ENCODE assay signal across 20 cellular contexts in genomic region chr1:6464915-6465314, GRCh38. TPM values are rescaled to one million over a fixed set of nuclear protein-coding genes. Genes with fewer than 3 reads are reported as not detected.
DNase-seq lines count a peak whose midpoint lies in the region; ATAC-seq and TF ChIP-seq lines count a peak whose summit lies in the region.
"Had no signal": no experiment of that assay in that cellular context is flagged by ENCODE, and none has a peak within 500 bp of the region (broad histone marks: within the 10 kb centered on the region; RNA-seq: fewer than 3 reads in every experiment).

No MANE protein-coding gene starts in this region.

- whole genome bisulfite sequencing in thymus: 84% methylated on average over 5 of the region's 5 CpGs

- DNase-seq in left ventricle myocardium inferior (no peak), left ventricle myocardium superior (no peak), WTC11 (ENCODE audit: low spot score) (no peak), NCI-H510A treated with DMSO at 0.1 percent for 48 hours (lab: John Stamatoyannopoulos, UW) (no peak)
- DNase-seq in effector memory CD4-positive, alpha-beta T cell: no peak
- DNase-seq: activated CD4-positive, CD25-positive, alpha-beta regulatory T cell treated with anti-CD3 and anti-CD28 coated beads, Interleukin-2, amount 50 U/mL, for 72 hours; activated gamma-delta T cell; brain microvascular endothelial cell; DMS 273 treated with DMSO at 0.1 percent for 48 hours; NCI-H2029 treated with DMSO at 0.1 percent for 48 hours; NCI-H524 treated with DMSO at 0.1 percent for 48 hours; SIG-M5 had no signal

- H3K27me3 ChIP-seq in left ventricle myocardium inferior (ENCODE audit: low read depth) (peaks cover 32% of the 10 kb centered on the region), thymus (ENCODE audit: control insufficient read depth, insufficient read depth) (peaks cover 37% of the 10 kb centered on the region)
- no peaks in the 10 kb centered on the region for H3K27me3 ChIP-seq in effector memory CD4-positive, alpha-beta T cell (replicated peaks; ENCODE audit: control insufficient read depth, insufficient read depth, low read length, poor library complexity, severe bottlenecking)
- H3K27me3 ChIP-seq: brain microvascular endothelial cell, thyroid gland had no signal

- H3K36me3 ChIP-seq in left ventricle myocardium inferior: peaks cover 45% of the 10 kb centered on the region
- H3K36me3 ChIP-seq in effector memory CD4-positive, alpha-beta T cell (ENCODE audit: control insufficient read depth, insufficient read depth, low read length): peaks cover 27% of the 10 kb centered on the region
- no peaks in the 10 kb centered on the region for H3K36me3 ChIP-seq in thymus (ENCODE audit: control insufficient read depth, insufficient read depth)

- no peak overlapping the region for H3K27ac Mint-ChIP-seq in WTC11
- H3K27ac Mint-ChIP-seq: dendritic cell treated with granulocyte-macrophage colony-stimulating factor and Interleukin-4, amounts not matched to agents 40 ng/mL and 50 ng/mL, for 4 days; nephron had no signal

- ATAC-seq in left ventricle myocardium superior (no peak), WTC11 (no peak), GM18909 (IDR thresholded peaks at IDR 0.05; ENCODE audit: poor library complexity, unreplicated experiment) (no peak), HG03095 (IDR thresholded peaks at IDR 0.05; ENCODE audit: unreplicated experiment) (no peak)

- H3K4me1 Mint-ChIP-seq in WTC11: peaks cover 16% of the 10 kb centered on the region
- H3K4me1 Mint-ChIP-seq: nephron had no signal

- H3K4me1 ChIP-seq in left ventricle myocardium inferior (peaks cover 34% of the 10 kb centered on the region), thymus (ENCODE audit: control insufficient read depth, insufficient read depth, low read length) (no peaks in the 10 kb centered on the region)
- H3K4me1 ChIP-seq in effector memory CD4-positive, alpha-beta T cell (ENCODE audit: control insufficient read depth, insufficient read depth, low read length, poor library complexity, severe bottlenecking): peaks cover 64% of the 10 kb centered on the region

- POLR2A ChIA-PET in WTC11 (lab: Charles Lee): no interaction called here

- TF ChIP-seq CTCF in left ventricle myocardium inferior (IDR thresholded peaks at IDR 0.05; ENCODE audit: borderline replicate concordance) (no peak), WTC11 (IDR thresholded peaks at IDR 0.05) (no peak)

- H3K27me3 Mint-ChIP-seq in WTC11 (ENCODE audit: low read depth): peaks cover 2% of the 10 kb centered on the region; the same call in 1 of the 2 replicates
- H3K27me3 Mint-ChIP-seq: progenitor cell of endocrine pancreas had no signal

- CTCF ChIA-PET in WTC11 (lab: Charles Lee): interaction anchor here (1.5 to 3.8 kb wide), 3 partner anchors 9 to 19 kb away, joined by 3 to 35 read pairs (median 19); no protein-coding TSS in a partner anchor

- H3K4me3 ChIP-seq in left ventricle myocardium inferior (no peak overlapping the region), thymus (ENCODE audit: low read length) (peak overlapping the region; percentile 44)
- H3K4me3 ChIP-seq in effector memory CD4-positive, alpha-beta T cell (ENCODE audit: insufficient read depth, low read depth, low read length, poor library complexity, severe bottlenecking): peak overlapping the region; percentile 88
- H3K4me3 ChIP-seq: thyroid gland had no signal

- H3K4me3 Mint-ChIP-seq in WTC11: 0 out of 2 replicates have a peak overlapping the region, but pooled peaks have one; percentile 13
- H3K4me3 Mint-ChIP-seq: nephron had no signal

- H3K9me3 ChIP-seq in left ventricle myocardium inferior (replicated peaks) (no peaks in the 10 kb centered on the region), thymus (ENCODE audit: control insufficient read depth) (no peaks in the 10 kb centered on the region)
- H3K9me3 ChIP-seq in effector memory CD4-positive, alpha-beta T cell (ENCODE audit: control insufficient read depth, low read length): no peaks in the 10 kb centered on the region
- H3K9me3 ChIP-seq: thyroid gland had no signal

- H3K27ac ChIP-seq in left ventricle myocardium inferior (replicated peaks) (peak overlapping the region; percentile 2), thymus (ENCODE audit: low read depth) (no peak overlapping the region)
- peak overlapping the region; percentile 99 for H3K27ac ChIP-seq in effector memory CD4-positive, alpha-beta T cell (ENCODE audit: insufficient read depth, low read length, poor library complexity, severe bottlenecking)
- H3K27ac ChIP-seq: brain microvascular endothelial cell, thyroid gland had no signal

- peaks cover 21% of the 10 kb centered on the region for H3K36me3 Mint-ChIP-seq in WTC11

- H3K9me3 Mint-ChIP-seq in WTC11: no peaks in the 10 kb centered on the region
- H3K9me3 Mint-ChIP-seq: dendritic cell treated with granulocyte-macrophage colony-stimulating factor and Interleukin-4, amounts not matched to agents 40 ng/mL and 50 ng/mL, for 4 days; IgD-negative memory B cell; nephron had no signal

- intact Hi-C loops in left ventricle myocardium inferior (cut with micrococcal nuclease): no loop called here
- intact Hi-C loops in left ventricle myocardium superior (cut with micrococcal nuclease): no loop called here

TF ChIP-seq in WTC11, 78 proteins besides CTCF, POLR2A, EP300 and RAD21 (continues in another document):
- TF ChIP-seq ZNF416 (CRISPR knock-in tag; IDR thresholded peaks at IDR 0.05) (no peak), ZNF512 (CRISPR knock-in tag; IDR thresholded peaks at IDR 0.05; ENCODE audit: borderline replicate concordance) (no peak), ZNF671 (CRISPR knock-in tag; IDR thresholded peaks at IDR 0.05) (no peak), E2F4 (CRISPR knock-in tag; IDR thresholded peaks at IDR 0.05; ENCODE audit: borderline replicate concordance, low read depth) (no peak), CDX4 (CRISPR knock-in tag; IDR thresholded peaks at IDR 0.05; ENCODE audit: borderline replicate concordance) (no peak)
- TF ChIP-seq, protein P1, sequence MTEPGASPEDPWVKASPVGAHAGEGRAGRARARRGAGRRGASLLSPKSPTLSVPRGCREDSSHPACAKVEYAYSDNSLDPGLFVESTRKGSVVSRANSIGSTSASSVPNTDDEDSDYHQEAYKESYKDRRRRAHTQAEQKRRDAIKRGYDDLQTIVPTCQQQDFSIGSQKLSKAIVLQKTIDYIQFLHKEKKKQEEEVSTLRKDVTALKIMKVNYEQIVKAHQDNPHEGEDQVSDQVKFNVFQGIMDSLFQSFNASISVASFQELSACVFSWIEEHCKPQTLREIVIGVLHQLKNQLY (CRISPR knock-in tag; IDR thresholded peaks at IDR 0.05): no peak
- TF ChIP-seq, protein P2, sequence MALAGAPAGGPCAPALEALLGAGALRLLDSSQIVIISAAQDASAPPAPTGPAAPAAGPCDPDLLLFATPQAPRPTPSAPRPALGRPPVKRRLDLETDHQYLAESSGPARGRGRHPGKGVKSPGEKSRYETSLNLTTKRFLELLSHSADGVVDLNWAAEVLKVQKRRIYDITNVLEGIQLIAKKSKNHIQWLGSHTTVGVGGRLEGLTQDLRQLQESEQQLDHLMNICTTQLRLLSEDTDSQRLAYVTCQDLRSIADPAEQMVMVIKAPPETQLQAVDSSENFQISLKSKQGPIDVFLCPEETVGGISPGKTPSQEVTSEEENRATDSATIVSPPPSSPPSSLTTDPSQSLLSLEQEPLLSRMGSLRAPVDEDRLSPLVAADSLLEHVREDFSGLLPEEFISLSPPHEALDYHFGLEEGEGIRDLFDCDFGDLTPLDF (CRISPR knock-in tag; IDR thresholded peaks at IDR 0.05): no peak

RNA-seq across cellular contexts. Expression of gene TNFRSF25, which starts 1.1 kb away (rescaled TPM):
- total RNA-seq in left ventricle myocardium inferior (12.6 TPM), left ventricle myocardium superior (10.8 TPM), WTC11 (2021) (19.5 to 26.1 TPM (median 22.6 TPM) in 3 replicates)
- polyA plus RNA-seq in thymus: 51.6 TPM

RNA-seq across cellular contexts. Expression of gene PLEKHG5, which starts 26.6 kb away (rescaled TPM):
- total RNA-seq in left ventricle myocardium inferior (16.2 TPM), left ventricle myocardium superior (16.9 TPM), WTC11 (2021) (27.5 to 32.0 TPM (median 30.8 TPM) in 3 replicates)
- polyA plus RNA-seq in thymus: 4.6 TPM
- polyA plus RNA-seq: IgD-negative memory B cell had no signal

RNA-seq across cellular contexts. Expression of gene ESPN, which starts 40.3 kb away (rescaled TPM):
- total RNA-seq in left ventricle myocardium inferior: 0.41 TPM
- total RNA-seq in left ventricle myocardium superior: 0.77 TPM
- total RNA-seq in WTC11 (2021): 46.1 to 70.3 TPM (median 68.1 TPM) in 3 replicates
- polyA plus RNA-seq in thymus: 11.8 TPM
- polyA plus RNA-seq: IgD-negative memory B cell had no signal

RNA-seq across cellular contexts. Expression of gene HES2, which starts 45.2 kb away (rescaled TPM):
- total RNA-seq in left ventricle myocardium inferior (not detected), left ventricle myocardium superior (not detected), WTC11 (2021) (1.9 to 2.7 TPM (median 1.9 TPM) in 3 replicates)
- 2.2 TPM for polyA plus RNA-seq in thymus
- total RNA-seq: thyroid gland had no signal
- polyA plus RNA-seq: IgD-negative memory B cell had no signal

Comparison
In these comparisons a context has a peak if more than half of its experiments do, and no peak if none do; other contexts are left out.
1. RNA of gene ESPN, which starts 40.3 kb away (total RNA-seq): 46.1 to 70.3 TPM in WTC11; 0.77 TPM in left ventricle myocardium superior (single experiment) and 0.41 TPM in left ventricle myocardium inferior (single experiment); every median in the first group is over 10 times any median in the second.